In the genomic region with DNA sequence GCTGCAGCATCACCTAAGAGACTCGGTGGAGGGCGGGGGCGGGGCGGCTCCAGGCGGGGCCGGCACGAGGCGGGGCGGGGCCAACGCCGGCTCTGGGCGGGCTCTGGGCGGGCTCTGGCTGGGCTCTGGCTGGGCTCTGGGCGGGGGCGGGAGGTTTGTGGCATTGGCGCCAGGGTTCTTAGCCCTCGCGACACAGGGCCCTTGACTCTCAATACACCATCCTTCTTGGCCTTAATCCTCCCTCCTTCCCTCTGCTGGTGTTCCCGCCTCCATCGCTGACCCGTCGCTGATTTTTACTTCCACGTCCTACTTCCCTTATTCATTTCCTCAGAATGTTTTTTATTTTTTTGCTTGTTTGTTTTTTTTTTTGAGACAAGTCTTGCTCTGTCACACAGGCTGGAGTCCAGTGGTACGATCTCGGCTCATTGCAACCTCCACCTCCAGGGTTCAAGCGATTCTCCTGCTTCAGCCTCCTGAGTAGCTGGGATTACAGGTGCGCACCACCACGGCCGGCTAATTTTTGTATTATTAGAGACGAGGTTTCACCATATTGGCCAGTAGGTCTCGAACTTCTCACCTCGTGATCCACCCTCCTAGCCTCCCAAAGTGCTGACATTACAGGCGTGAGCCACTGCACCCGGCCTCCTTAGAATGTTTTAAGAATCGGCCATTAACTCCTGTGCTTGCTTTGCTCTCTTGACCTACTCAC, we compare ENCODE assay signal across 8 cellular contexts. TPM values are rescaled to one million over a fixed set of nuclear protein-coding genes. Genes with fewer than 3 reads are reported as not detected.
DNase-seq lines count a peak whose midpoint lies in the region; ATAC-seq, FAIRE-seq and TF ChIP-seq lines count a peak whose summit lies in the region.

A gene with protein sequence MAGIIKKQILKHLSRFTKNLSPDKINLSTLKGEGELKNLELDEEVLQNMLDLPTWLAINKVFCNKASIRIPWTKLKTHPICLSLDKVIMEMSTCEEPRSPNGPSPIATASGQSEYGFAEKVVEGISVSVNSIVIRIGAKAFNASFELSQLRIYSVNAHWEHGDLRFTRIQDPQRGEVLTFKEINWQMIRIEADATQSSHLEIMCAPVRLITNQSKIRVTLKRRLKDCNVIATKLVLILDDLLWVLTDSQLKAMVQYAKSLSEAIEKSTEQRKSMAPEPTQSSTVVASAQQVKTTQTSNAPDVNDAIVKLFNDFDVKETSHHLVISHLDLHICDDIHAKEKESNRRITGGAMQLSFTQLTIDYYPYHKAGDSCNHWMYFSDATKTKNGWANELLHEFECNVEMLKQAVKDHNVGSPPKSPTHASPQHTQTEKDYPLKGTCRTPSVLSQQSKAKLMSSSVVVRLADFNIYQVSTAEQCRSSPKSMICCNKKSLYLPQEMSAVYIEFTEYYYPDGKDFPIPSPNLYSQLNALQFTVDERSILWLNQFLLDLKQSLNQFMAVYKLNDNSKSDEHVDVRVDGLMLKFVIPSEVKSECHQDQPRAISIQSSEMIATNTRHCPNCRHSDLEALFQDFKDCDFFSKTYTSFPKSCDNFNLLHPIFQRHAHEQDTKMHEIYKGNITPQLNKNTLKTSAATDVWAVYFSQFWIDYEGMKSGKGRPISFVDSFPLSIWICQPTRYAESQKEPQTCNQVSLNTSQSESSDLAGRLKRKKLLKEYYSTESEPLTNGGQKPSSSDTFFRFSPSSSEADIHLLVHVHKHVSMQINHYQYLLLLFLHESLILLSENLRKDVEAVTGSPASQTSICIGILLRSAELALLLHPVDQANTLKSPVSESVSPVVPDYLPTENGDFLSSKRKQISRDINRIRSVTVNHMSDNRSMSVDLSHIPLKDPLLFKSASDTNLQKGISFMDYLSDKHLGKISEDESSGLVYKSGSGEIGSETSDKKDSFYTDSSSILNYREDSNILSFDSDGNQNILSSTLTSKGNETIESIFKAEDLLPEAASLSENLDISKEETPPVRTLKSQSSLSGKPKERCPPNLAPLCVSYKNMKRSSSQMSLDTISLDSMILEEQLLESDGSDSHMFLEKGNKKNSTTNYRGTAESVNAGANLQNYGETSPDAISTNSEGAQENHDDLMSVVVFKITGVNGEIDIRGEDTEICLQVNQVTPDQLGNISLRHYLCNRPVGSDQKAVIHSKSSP (N-terminal part only) (minus strand): TSS at position 24 of the 709 bp plus-strand sequence. CDS start 239 bp downstream, outside the sequence.

- DNase-seq in Daoy (ENCODE audit: low read depth) (peak; percentile 91), H54 (ENCODE audit: insufficient read length, low spot score) (peak; percentile 56), LoVo (ENCODE audit: low spot score) (peak; percentile 87), RWPE2 (ENCODE audit: low spot score) (peak; percentile 70), fibroblast of peridontal ligament (ENCODE audit: extremely low read depth) (peak; percentile 62)
- DNase-seq in activated T-helper 2 cell treated with anti-CD3 and anti-CD28 coated beads, Interferon-gamma antibody, Interleukin-2, Interleukin-4, amounts not matched to agents 10 μg/mL and 5 μg/mL and 100 μg/mL, durations not matched to agents 14 hours and 24 hours and 36 hours (ENCODE audit: low spot score): peak; percentile 82
- DNase-seq in natural killer cell treated with Interleukin-12 subunit alpha and Interleukin-12 subunit beta and Interleukin-15 and Interleukin-18, amount 100 ng/mL, for 72 hours (ENCODE audit: low spot score): peak; percentile 89
- peak; percentile 89 for DNase-seq in stimulated activated naive CD4-positive, alpha-beta T cell treated with Interleukin-2 at 50 U/mL for 16 hours (lab: John Stamatoyannopoulos, UW)

- peak within 1 kb of the TSS; percentile 74 for H3K27ac ChIP-seq in RWPE2 (ENCODE audit: poor library complexity, severe bottlenecking)

- ATAC-seq in RWPE2 (ENCODE audit: low read depth): peak; percentile 89
- ATAC-seq in natural killer cell treated with Interleukin-12 subunit alpha and Interleukin-12 subunit beta and Interleukin-15 and Interleukin-18, amount 100 ng/mL, for 72 hours: peak; percentile 95 to 98

- no peaks in the 10 kb centered on the region for H3K9me3 ChIP-seq in RWPE2 (ENCODE audit: severe bottlenecking)

- H3K9me3 Mint-ChIP-seq in activated T-helper 2 cell treated with anti-CD3 and anti-CD28 coated beads, Interferon-gamma antibody, Interleukin-2, Interleukin-4, amounts not matched to agents 10 μg/mL and 5 μg/mL and 100 μg/mL, durations not matched to agents 14 hours and 24 hours and 36 hours: no peaks in the 10 kb centered on the region
- H3K9me3 Mint-ChIP-seq in natural killer cell treated with Interleukin-12 subunit alpha and Interleukin-12 subunit beta and Interleukin-15 and Interleukin-18, amount 100 ng/mL, for 72 hours: no peaks in the 10 kb centered on the region

- no peaks in the 10 kb centered on the region for H3K27me3 Mint-ChIP-seq in activated T-helper 2 cell treated with anti-CD3 and anti-CD28 coated beads, Interferon-gamma antibody, Interleukin-2, Interleukin-4, amounts not matched to agents 10 μg/mL and 5 μg/mL and 100 μg/mL, durations not matched to agents 14 hours and 24 hours and 36 hours (ENCODE audit: low read depth)
- H3K27me3 Mint-ChIP-seq in natural killer cell treated with Interleukin-12 subunit alpha and Interleukin-12 subunit beta and Interleukin-15 and Interleukin-18, amount 100 ng/mL, for 72 hours: no peaks in the 10 kb centered on the region

- H3K27ac Mint-ChIP-seq in activated T-helper 2 cell treated with anti-CD3 and anti-CD28 coated beads, Interferon-gamma antibody, Interleukin-2, Interleukin-4, amounts not matched to agents 10 μg/mL and 5 μg/mL and 100 μg/mL, durations not matched to agents 14 hours and 24 hours and 36 hours: peak within 1 kb of the TSS; percentile 98
- H3K27ac Mint-ChIP-seq in natural killer cell treated with Interleukin-12 subunit alpha and Interleukin-12 subunit beta and Interleukin-15 and Interleukin-18, amount 100 ng/mL, for 72 hours: peak within 1 kb of the TSS; percentile 93 to 95

- H3K4me1 ChIP-seq in RWPE2 (ENCODE audit: insufficient read depth, poor library complexity, severe bottlenecking): peaks cover 9% of the 10 kb centered on the region

- no peak for FAIRE-seq in H54 (lab: Jason Lieb, UNC)

- intact Hi-C loops in activated T-helper 2 cell treated with anti-CD3 and anti-CD28 coated beads, Interferon-gamma antibody, Interleukin-2, Interleukin-4, amounts not matched to agents 10 μg/mL and 5 μg/mL and 100 μg/mL, durations not matched to agents 14 hours and 24 hours and 36 hours (cut with micrococcal nuclease): loop anchor here (1.0 kb wide), 1 partner anchor 57 kb away; a partner anchor contains a TSS

- peaks cover 27% of the 10 kb centered on the region for H3K36me3 Mint-ChIP-seq in activated T-helper 2 cell treated with anti-CD3 and anti-CD28 coated beads, Interferon-gamma antibody, Interleukin-2, Interleukin-4, amounts not matched to agents 10 μg/mL and 5 μg/mL and 100 μg/mL, durations not matched to agents 14 hours and 24 hours and 36 hours (ENCODE audit: low read depth)
- H3K36me3 Mint-ChIP-seq in natural killer cell treated with Interleukin-12 subunit alpha and Interleukin-12 subunit beta and Interleukin-15 and Interleukin-18, amount 100 ng/mL, for 72 hours: peaks cover 6% of the 10 kb centered on the region

- peaks cover 7% of the 10 kb centered on the region; the same call in 1 of the 2 replicates for H3K36me3 ChIP-seq in RWPE2 (ENCODE audit: low read depth)

- peaks cover 36% of the 10 kb centered on the region for H3K4me1 Mint-ChIP-seq in activated T-helper 2 cell treated with anti-CD3 and anti-CD28 coated beads, Interferon-gamma antibody, Interleukin-2, Interleukin-4, amounts not matched to agents 10 μg/mL and 5 μg/mL and 100 μg/mL, durations not matched to agents 14 hours and 24 hours and 36 hours (ENCODE audit: low read depth)
- peaks cover 33 to 37% of the 10 kb centered on the region in 2 donors for H3K4me1 Mint-ChIP-seq in natural killer cell treated with Interleukin-12 subunit alpha and Interleukin-12 subunit beta and Interleukin-15 and Interleukin-18, amount 100 ng/mL, for 72 hours (ENCODE audit: low read depth in 2 of 2)

- TF ChIP-seq CTCF in RWPE2 (IDR thresholded peaks at IDR 0.05; ENCODE audit: poor library complexity, severe bottlenecking): no peak

- peak within 1 kb of the TSS; percentile 70 for H3K4me3 ChIP-seq in RWPE2 (ENCODE audit: severe bottlenecking)

- H3K4me3 Mint-ChIP-seq in activated T-helper 2 cell treated with anti-CD3 and anti-CD28 coated beads, Interferon-gamma antibody, Interleukin-2, Interleukin-4, amounts not matched to agents 10 μg/mL and 5 μg/mL and 100 μg/mL, durations not matched to agents 14 hours and 24 hours and 36 hours (ENCODE audit: low read depth): peak within 1 kb of the TSS; percentile 94
- H3K4me3 Mint-ChIP-seq in natural killer cell treated with Interleukin-12 subunit alpha and Interleukin-12 subunit beta and Interleukin-15 and Interleukin-18, amount 100 ng/mL, for 72 hours: peak within 1 kb of the TSS; percentile 96

- no peaks in the 10 kb centered on the region for H3K27me3 ChIP-seq in RWPE2 (ENCODE audit: insufficient read depth, poor library complexity, severe bottlenecking)

- TF ChIP-seq POLR2A in H54 (IDR thresholded peaks at IDR 0.05; ENCODE audit: low read depth, low read length): no peak

RNA-seq across cellular contexts. Expression of the gene that starts here (rescaled TPM):
- 25.8 and 26.3 TPM in 2 replicates for total RNA-seq in Daoy (2014; rRNA removed; shearing (Covaris generic))
- 69.0 and 73.2 TPM in 2 replicates for total RNA-seq in activated T-helper 2 cell treated with anti-CD3 and anti-CD28 coated beads, Interferon-gamma antibody, Interleukin-2, Interleukin-4, amounts not matched to agents 10 μg/mL and 5 μg/mL and 100 μg/mL, durations not matched to agents 14 hours and 24 hours and 36 hours
- 10 to 100 TPM; 34.2 to 44.6 TPM for total RNA-seq in natural killer cell treated with Interleukin-12 subunit alpha and Interleukin-12 subunit beta and Interleukin-15 and Interleukin-18, amount 100 ng/mL, for 72 hours

Comparison
In these comparisons a context has a peak if more than half of its experiments do, and no peak if none do; other contexts are left out.
1. Peak in every context shown above with its lines: DNase-seq, ATAC-seq, H3K4me3 ChIP-seq and H3K27ac ChIP-seq.